8 cellular contexts compared by ENCODE assay signal in genomic region chr22:37607010-37607911, GRCh38. TPM values are rescaled to one million over a fixed set of nuclear protein-coding genes. Genes with fewer than 3 reads are reported as not detected.
A peak's percentile ranks its signal among the peaks of the same experiment; 100 is the strongest.
DNase-seq lines count a peak whose midpoint lies in the region; ATAC-seq and TF ChIP-seq lines count a peak whose summit lies in the region.

No MANE protein-coding gene starts in this region.

- peak in 1 of 4 donors; percentile 9 for TF ChIP-seq EP300 in upper lobe of left lung (IDR thresholded peaks at IDR 0.05)

- H3K36me3 ChIP-seq in adrenal gland (replicated peaks in 1 of 2) (no peaks in the 10 kb centered on the region), upper lobe of left lung (no peaks in the 10 kb centered on the region)

- ATAC-seq in left ventricle myocardium superior = peak; percentile 23
- ATAC-seq in upper lobe of left lung (ENCODE audit: low FRiP score in 2 of 2) = peak; percentile 54 to 85

- peak; percentile 58 to 64 for DNase-seq in NOMO-1 (lab: John Stamatoyannopoulos, UW; ENCODE audit: unreplicated experiment in 2 of 2)
- DNase-seq in NOMO-1 treated with dmso at 0.1 percent for 144 hours (lab: John Stamatoyannopoulos, UW; ENCODE audit: unreplicated experiment) = no peak
- peak; percentile 77 to 90 (median 79) for DNase-seq in NCI-H1417 (lab: John Stamatoyannopoulos, UW)
- DNase-seq in T-helper 1 cell = peak; percentile 84 to 92 (median 87)
- DNase-seq in adrenal gland = peak; percentile 79 to 91 (median 88)
- DNase-seq in left ventricle myocardium superior = peak; percentile 88
- peak; percentile 92 for DNase-seq in posterior vena cava (ENCODE audit: low spot score)
- peak; percentile 95 to 97 for DNase-seq in upper lobe of left lung

- TF ChIP-seq CTCF in adrenal gland (IDR thresholded peaks at IDR 0.05) (peak; percentile 90 to 96 (median 94)), upper lobe of left lung (IDR thresholded peaks at IDR 0.05) (peak; percentile 93 to 98 (median 96))

- peaks cover 11 to 37% of the 10 kb centered on the region in 2 donors for H3K4me1 ChIP-seq in adrenal gland (replicated peaks in 1 of 2)
- H3K4me1 ChIP-seq in upper lobe of left lung = peaks cover 27 to 49% (median 42%) of the 10 kb centered on the region in 4 donors

- H3K9me3 ChIP-seq in adrenal gland (replicated peaks in 1 of 3) (no peaks in the 10 kb centered on the region), upper lobe of left lung (no peaks in the 10 kb centered on the region)

- H3K27ac ChIP-seq in adrenal gland = peak overlapping the region; percentile 34 to 99 (median 94)
- peak overlapping the region; percentile 88 to 96 (median 93) for H3K27ac ChIP-seq in upper lobe of left lung

- WGBS in adrenal gland, 4 donors = 1 to 3% (median 2%) methylated on average over 29 to 42 of the region's 42 CpGs
- 3% methylated on average over 41 of the region's 42 CpGs for WGBS in upper lobe of left lung, 2 donors

- intact Hi-C loops in adrenal gland (cut with DNase I) (no loop called here), left ventricle myocardium superior (cut with micrococcal nuclease) (no loop called here), posterior vena cava (cut with DNase I) (no loop called here)

- H3K4me3 ChIP-seq in adrenal gland (peak overlapping the region in 1 of 4 donors; percentile 89), upper lobe of left lung (peak overlapping the region in 3 of 4 donors; percentile 82 to 97 (median 92))

- H3K27me3 ChIP-seq in adrenal gland (no peaks in the 10 kb centered on the region), upper lobe of left lung (no peaks in the 10 kb centered on the region)

- TF ChIP-seq POLR2A in adrenal gland (IDR thresholded peaks at IDR 0.05) (no peak), upper lobe of left lung (IDR thresholded peaks at IDR 0.05) (peak in 1 of 4 donors; percentile 45)

RNA-seq across cellular contexts. Expression of gene GGA1, which starts 1.4 kb away (rescaled TPM):
- 10 to 100 TPM; 30.6 to 93.3 (median 65.6) TPM for total RNA-seq in adrenal gland
- polyA plus RNA-seq in adrenal gland = 100 to 1,000 TPM in 2 of 3 donors, 10 to 100 TPM in 1; 42.4 to 160 (median 107) TPM
- 28.5 TPM for total RNA-seq in left ventricle myocardium superior
- 10 to 100 TPM; 30.0 to 31.2 TPM for total RNA-seq in posterior vena cava
- total RNA-seq in upper lobe of left lung = 100 to 1,000 TPM in 2 of 6 donors, 10 to 100 TPM in 4; 52.4 to 226 (median 68.3) TPM

RNA-seq across cellular contexts. Expression of gene LGALS2, which starts 27.4 kb away (rescaled TPM):
- total RNA-seq in adrenal gland (under 1 TPM in 1 of 8 donors, not detected in 7; 0.42 TPM), left ventricle myocardium superior (not detected), posterior vena cava (not detected), upper lobe of left lung (1 to 10 TPM in 3 of 6 donors, not detected in 3; 1.4 to 4.2 (median 2.0) TPM)
- polyA plus RNA-seq in adrenal gland = 1 to 10 TPM in 1 of 3 donors, under 1 TPM in 2; 0.42 to 1.4 (median 0.47) TPM

RNA-seq across cellular contexts. Expression of gene SH3BP1, which starts 32.2 kb away (rescaled TPM):
- total RNA-seq in adrenal gland (10 to 100 TPM in 5 of 8 donors, 1 to 10 TPM in 3; 8.1 to 18.7 (median 10.6) TPM), left ventricle myocardium superior (2.7 TPM), posterior vena cava (1 to 10 TPM; 7.2 to 7.4 TPM), upper lobe of left lung (10 to 100 TPM; 11.4 to 58.7 (median 31.1) TPM)
- 10 to 100 TPM in 1 of 3 donors, 1 to 10 TPM in 2; 2.4 to 27.3 (median 9.8) TPM for polyA plus RNA-seq in adrenal gland

RNA-seq across cellular contexts. Expression of gene CDC42EP1, which starts 47.0 kb away (rescaled TPM):
- total RNA-seq in adrenal gland (100 to 1,000 TPM in 5 of 8 donors, 10 to 100 TPM in 3; 74.4 to 159 (median 125) TPM), left ventricle myocardium superior (14.6 TPM), posterior vena cava (10 to 100 TPM; 56.2 to 59.3 TPM), upper lobe of left lung (10 to 100 TPM; 38.8 to 81.7 (median 67.5) TPM)
- polyA plus RNA-seq in adrenal gland = 10 to 100 TPM; 19.7 to 65.1 (median 39.5) TPM

RNA-seq across cellular contexts. Expression of gene PDXP, which starts 51.3 kb away (rescaled TPM):
- 10 to 100 TPM; 16.2 to 49.7 (median 20.9) TPM for total RNA-seq in adrenal gland
- 10 to 100 TPM in 2 of 3 donors, 1 to 10 TPM in 1; 10.0 to 41.9 (median 13.4) TPM for polyA plus RNA-seq in adrenal gland
- 21.5 TPM for total RNA-seq in left ventricle myocardium superior
- 1 to 10 TPM; 5.0 to 5.4 TPM for total RNA-seq in posterior vena cava
- 10 to 100 TPM in 1 of 6 donors, 1 to 10 TPM in 5; 2.1 to 11.1 (median 8.7) TPM for total RNA-seq in upper lobe of left lung
